8 cellular contexts compared by ENCODE assay signal in the genomic region with DNA sequence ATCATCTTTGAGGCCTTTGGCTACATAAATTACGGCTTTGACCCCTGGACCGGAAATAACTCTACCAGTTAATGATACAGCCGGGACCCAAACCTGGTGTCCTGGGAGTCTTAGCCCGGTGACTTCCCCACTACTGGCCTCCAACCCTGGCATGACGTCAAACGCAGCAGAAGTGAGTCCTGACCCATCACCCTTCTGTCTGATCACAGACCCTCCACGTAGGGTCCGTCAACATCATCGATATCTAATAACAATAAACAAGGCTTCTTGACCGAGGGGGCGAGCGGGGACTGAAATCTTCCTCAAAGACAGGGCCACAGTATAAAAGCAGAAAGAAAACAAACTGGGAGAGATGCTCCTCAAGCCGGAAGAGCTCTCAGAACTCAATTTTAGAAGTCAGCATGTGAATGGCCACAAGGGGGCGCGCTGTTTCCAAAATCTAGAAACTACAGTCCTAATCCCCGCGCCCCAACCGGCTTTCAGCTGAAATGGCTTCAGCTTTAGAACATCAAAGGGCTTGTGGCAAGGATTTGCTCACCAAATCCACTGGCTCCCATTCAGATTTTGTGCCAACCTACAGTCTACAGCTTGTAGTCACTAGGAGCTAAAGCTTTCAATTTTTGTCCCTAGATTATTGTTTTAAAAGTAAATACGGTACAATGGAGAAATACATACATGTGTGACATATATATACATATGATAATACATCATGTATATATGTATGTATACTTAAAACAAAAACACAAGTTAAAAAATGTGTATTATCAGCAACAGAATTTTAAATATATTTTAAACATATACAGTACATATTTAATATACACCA. TPM values are rescaled to one million over a fixed set of nuclear protein-coding genes. Genes with fewer than 3 reads are reported as not detected.
A peak's percentile ranks its signal among the peaks of the same experiment; 100 is the strongest.
DNase-seq lines count a peak whose midpoint lies in the region; ATAC-seq and TF ChIP-seq lines count a peak whose summit lies in the region.

No MANE protein-coding gene starts in this region.

- H3K4me2 ChIP-seq in OCI-LY7 (ENCODE audit: low read length), result peak overlapping the region; percentile 47

- peak overlapping the region; percentile 32 for H3K27ac ChIP-seq in OCI-LY7 (ENCODE audit: low read depth, low read length, poor library complexity, severe bottlenecking)

- CTCF ChIA-PET in OCI-LY7 (lab: Charles Lee; ENCODE audit: unreplicated experiment), result interaction anchor here (0.5 to 2.2 kb wide), 10 partner anchors 9 to 275 kb away, joined by 3 to 13 read pairs (median 4); no protein-coding TSS in a partner anchor

- no peaks in the 10 kb centered on the region for H3K27me3 Mint-ChIP-seq in naive B cell

- peak; percentile 96 for DNase-seq in CD1c-positive myeloid dendritic cell (ENCODE audit: extremely low spot score)
- peak; percentile 53 for DNase-seq in KG1 (lab: John Stamatoyannopoulos, UW)
- peak; percentile 97 for DNase-seq in OCI-LY7 (ENCODE audit: low spot score)
- DNase-seq in activated CD8-positive, alpha-beta memory T cell treated with anti-CD3 and anti-CD28 coated beads, Interleukin-2, amount 50 U/mL, for 48 hours, result peak; percentile 99
- DNase-seq in epithelial cell of proximal tubule (ENCODE audit: low read depth), result peak; percentile 53
- peak; percentile 85 for DNase-seq in naive B cell
- peak; percentile 83 to 91 for DNase-seq in stimulated activated CD8-positive, alpha-beta memory T cell treated with anti-CD3 and anti-CD28 coated beads, Interleukin-7, amount 100 ng/mL, for 4 hours (ENCODE audit: low read depth in 2 of 2)

- TF ChIP-seq CTCF in OCI-LY7 (conservative IDR thresholded peaks at IDR 0.05; ENCODE audit: low read length), result peak; percentile 97
- peak; percentile 84 for TF ChIP-seq CTCF in epithelial cell of proximal tubule (conservative IDR thresholded peaks at IDR 0.05; ENCODE audit: low read depth, low read length)

- intact Hi-C loops in OCI-LY7 (cut with micrococcal nuclease; ENCODE audit: unreplicated experiment), result loop anchor here (1.0 to 5.0 kb wide), 9 partner anchors 51 to 718 kb away; a partner anchor contains a TSS

- H4K20me1 ChIP-seq in OCI-LY7 (ENCODE audit: insufficient read depth, low read length), result no peaks in the 10 kb centered on the region

- no peak overlapping the region for H3K4me3 ChIP-seq in OCI-LY7 (ENCODE audit: low read depth, low read length, poor library complexity, severe bottlenecking)
- H3K4me3 ChIP-seq in epithelial cell of proximal tubule (ENCODE audit: low read depth, low read length), result no peak overlapping the region

- ATAC-seq in GM21390 (IDR thresholded peaks at IDR 0.05; ENCODE audit: unreplicated experiment), result peak; percentile 30
- ATAC-seq in naive B cell (ENCODE audit: low read depth in 2 of 2), result peak; percentile 56 to 61

- POLR2A ChIA-PET in OCI-LY7 (lab: Charles Lee), result interaction anchor here (0.6 to 9.4 kb wide), 31 partner anchors 9 to 469 kb away, joined by 3 to 283 read pairs (median 4); a partner anchor contains a TSS

- peak overlapping the region in 5 of 6 donors; percentile 0 to 97 (median 67) for H3K27ac Mint-ChIP-seq in naive B cell

- peaks cover 0 to 11% (median 7%) of the 10 kb centered on the region in 7 donors for H3K9me3 Mint-ChIP-seq in naive B cell

- no peaks in the 10 kb centered on the region for H3K9me3 ChIP-seq in OCI-LY7 (ENCODE audit: low read length)

- no peaks in the 10 kb centered on the region for H3K9me2 ChIP-seq in OCI-LY7 (ENCODE audit: insufficient read depth, low read length)

- H3K4me3 Mint-ChIP-seq in naive B cell, result peak overlapping the region in 1 of 8 donors; percentile 22

- peak overlapping the region; percentile 83; the same call in 1 of the 2 replicates for H2AFZ ChIP-seq in OCI-LY7 (ENCODE audit: low read length)

- H3K4me1 ChIP-seq in OCI-LY7 (ENCODE audit: insufficient read depth, low read length, poor library complexity, severe bottlenecking), result peaks cover 55% of the 10 kb centered on the region

- H3K36me3 Mint-ChIP-seq in naive B cell, result peaks cover 7 to 10% of the 10 kb centered on the region in 2 donors

- no TSS peak for BruUV-seq in OCI-LY7 (replicated peaks; lab: Mats Ljungman, UMichigan)

- H3K79me2 ChIP-seq in OCI-LY7 (ENCODE audit: insufficient read depth, low read depth, low read length), result no peaks in the 10 kb centered on the region

- H3K4me1 Mint-ChIP-seq in naive B cell, result peaks cover 18 to 40% (median 29%) of the 10 kb centered on the region in 3 donors

- no peaks in the 10 kb centered on the region for H3K36me3 ChIP-seq in OCI-LY7 (ENCODE audit: insufficient read depth, low read length)

RNA-seq across cellular contexts. Expression of a gene that starts 46.4 kb away (rescaled TPM):
- total RNA-seq in OCI-LY7 (2014; rRNA removed; shearing (Covaris generic)), result not detected in 2 replicates
- not detected in 2 replicates for total RNA-seq in OCI-LY7 (2022)
- total RNA-seq in epithelial cell of proximal tubule, result not detected in 2 replicates
- polyA plus RNA-seq in naive B cell (ENCODE audit: low read depth in 6 of 6), result not detected
